16 cellular contexts compared by ENCODE assay signal in genomic region chr3:65174713-65175112, GRCh38.
DNase-seq lines count a peak whose midpoint lies in the region; ATAC-seq and TF ChIP-seq lines count a peak whose summit lies in the region.
"Had no signal": no experiment of that assay in that cellular context is flagged by ENCODE, and none has a peak within 500 bp of the region (broad histone marks: within the 10 kb centered on the region; RNA-seq: fewer than 3 reads in every experiment).

No MANE protein-coding gene starts in this region.

- TF ChIP-seq POLR2A in vagina (IDR thresholded peaks at IDR 0.05), result no peak

- H2BK120ac ChIP-seq in mesendoderm (ENCODE audit: low read depth, low read length), result no peak overlapping the region

- no peak overlapping the region for H3K18ac ChIP-seq in mesendoderm (ENCODE audit: low read length)

- no peak overlapping the region for H3K23ac ChIP-seq in mesendoderm (ENCODE audit: low read length)

- H3K9ac ChIP-seq in mesendoderm (ENCODE audit: low read length), result no peak overlapping the region

- no peak overlapping the region for H4K5ac ChIP-seq in mesendoderm (ENCODE audit: low read length)

- H3K36me3 ChIP-seq in ascending aorta (no peaks in the 10 kb centered on the region), mesendoderm (ENCODE audit: control insufficient read depth, insufficient read depth, low read length) (no peaks in the 10 kb centered on the region), vagina (no peaks in the 10 kb centered on the region)

- H3K27me3 ChIP-seq in ascending aorta (no peaks in the 10 kb centered on the region), mesendoderm (ENCODE audit: insufficient read depth, low read length, poor library complexity) (no peaks in the 10 kb centered on the region), vagina (no peaks in the 10 kb centered on the region)

- H3K27ac ChIP-seq in ascending aorta, result peak overlapping the region; percentile 83 to 85
- no peak overlapping the region for H3K27ac ChIP-seq in mesendoderm (ENCODE audit: low read depth, low read length)
- peak overlapping the region; percentile 28 for H3K27ac ChIP-seq in vagina
- H3K27ac ChIP-seq: A549, PC-9, SK-N-MC had no signal

- no peak overlapping the region for H4K8ac ChIP-seq in mesendoderm (ENCODE audit: low read depth, low read length)

- no peak overlapping the region for H3K4me3 ChIP-seq in ascending aorta
- H3K4me3 ChIP-seq in mesendoderm (ENCODE audit: low read length), result no peak overlapping the region
- no peak overlapping the region for H3K4me3 ChIP-seq in vagina
- H3K4me3 ChIP-seq: A549, GM23338, PC-9, SK-N-MC had no signal

- intact Hi-C loops in ascending aorta (cut with DNase I), result loop anchor here (5.0 to 10.0 kb wide), 2 partner anchors 642 to 870 kb away; no protein-coding TSS in a partner anchor
- intact Hi-C loops in vagina (cut with DNase I), result no loop called here

- peak; percentile 13 for DNase-seq in SKM-1 treated with dmso at 0.1 percent for 144 hours (lab: John Stamatoyannopoulos, UW; ENCODE audit: unreplicated experiment)
- DNase-seq in SKM-1 (lab: John Stamatoyannopoulos, UW; ENCODE audit: unreplicated experiment), result no peak
- no peak for DNase-seq in ascending aorta (ENCODE audit: low spot score in 2 of 2)
- DNase-seq in mesendoderm, result peak; percentile 37
- DNase-seq in vagina (ENCODE audit: extremely low spot score in 2 of 2), result no peak
- DNase-seq in inferior parietal cortex (ENCODE audit: extremely low spot score), result no peak
- no peak for DNase-seq in NCI-H82 (lab: John Stamatoyannopoulos, UW)
- DNase-seq: COR-L47, DMS79 treated with DMSO at 0.1 percent for 48 hours, NCI-H146, PC-9 had no signal

- H3K4me1 ChIP-seq in ascending aorta, result peaks cover 4 to 15% of the 10 kb centered on the region in 2 donors
- H3K4me1 ChIP-seq in mesendoderm (ENCODE audit: control insufficient read depth, low read depth, low read length), result no peaks in the 10 kb centered on the region
- H3K4me1 ChIP-seq in vagina, result peaks cover 26% of the 10 kb centered on the region
- H3K4me1 ChIP-seq: A549 had no signal

- no peak overlapping the region for H2BK15ac ChIP-seq in mesendoderm (replicated peaks; ENCODE audit: low read depth)

- no peak overlapping the region for H2AK5ac ChIP-seq in mesendoderm (ENCODE audit: low read length)

- no peaks in the 10 kb centered on the region for H3K79me2 ChIP-seq in mesendoderm (ENCODE audit: control insufficient read depth, insufficient read depth, low read length)

- no peak overlapping the region for H2BK5ac ChIP-seq in mesendoderm (ENCODE audit: low read length)

- H3K9me3 ChIP-seq in ascending aorta, result peaks cover 0 to 8% of the 10 kb centered on the region in 2 donors
- no peaks in the 10 kb centered on the region for H3K9me3 ChIP-seq in vagina
- H3K9me3 ChIP-seq: A549 had no signal

- H3K79me1 ChIP-seq in mesendoderm (ENCODE audit: low read length), result no peaks in the 10 kb centered on the region

- TF ChIP-seq CTCF in ascending aorta (IDR thresholded peaks at IDR 0.05) (no peak), vagina (IDR thresholded peaks at IDR 0.05) (no peak)

- H3K4ac ChIP-seq in mesendoderm (ENCODE audit: low read depth, low read length), result no peak overlapping the region

- no CpG with 5 or more reads among the region's 2 CpGs for WGBS in mesendoderm (ENCODE audit: extremely low coverage, insufficient coverage, low lambda C conversion rate)

- no peak for ATAC-seq in GM21381 (IDR thresholded peaks at IDR 0.05; ENCODE audit: unreplicated experiment)
- ATAC-seq: A549, GM23338, HepG2 had no signal

- H3K56ac ChIP-seq in mesendoderm (ENCODE audit: low read length), result no peak overlapping the region

- no peak overlapping the region for H3K4me2 ChIP-seq in mesendoderm (ENCODE audit: low read length)
- H3K4me2 ChIP-seq: A549, GM23338, PC-9 had no signal

Comparison
In these comparisons a context has a peak if more than half of its experiments do, and no peak if none do; other contexts are left out.
1. DNase-seq: peak in SKM-1 treated with dmso at 0.1 percent for 144 hours (single experiment) and mesendoderm (single experiment); none in SKM-1 (single experiment), ascending aorta (0 of 2), vagina (0 of 2), inferior parietal cortex (single experiment) and NCI-H82 (single experiment).